Comparison of ENCODE assay signal across 8 cellular contexts in genomic region chr6:32118782-32119628, GRCh38. TPM values are rescaled to one million over a fixed set of nuclear protein-coding genes. Genes with fewer than 3 reads are reported as not detected.
DNase-seq lines count a peak whose midpoint lies in the region; ATAC-seq, FAIRE-seq and TF ChIP-seq lines count a peak whose summit lies in the region.

No MANE protein-coding gene starts in this region.

- H3K27me3 ChIP-seq in breast epithelium (no peaks in the 10 kb centered on the region), small intestine (ENCODE audit: control insufficient read depth in 2 of 2, insufficient read depth in 2 of 2, low read length in 2 of 2) (no peaks in the 10 kb centered on the region)

- peaks cover 11% of the 10 kb centered on the region for H3K36me3 ChIP-seq in breast epithelium
- H3K36me3 ChIP-seq in small intestine (ENCODE audit: control insufficient read depth in 2 of 2, insufficient read depth in 2 of 2, low read length in 2 of 2), result peaks cover 12 to 21% of the 10 kb centered on the region in 2 donors

- no peaks in the 10 kb centered on the region for H3K9me3 ChIP-seq in breast epithelium
- no peaks in the 10 kb centered on the region for H3K9me3 ChIP-seq in small intestine (ENCODE audit: control insufficient read depth, low read depth)

- intact Hi-C loops in breast epithelium (cut with DNase I; ENCODE audit: low total_unique reads), result no loop called here

- peak; percentile 81 for DNase-seq in GM20000 (ENCODE audit: low spot score)
- peak; percentile 76 for DNase-seq in NCI-H226
- DNase-seq in activated CD4-positive, CD25-positive, alpha-beta regulatory T cell (lab: John Stamatoyannopoulos, UW), result peak; percentile 35 to 49 (median 42)
- DNase-seq in breast epithelium (ENCODE audit: low spot score in 2 of 2), result peak; percentile 77 to 91
- DNase-seq in iris pigment epithelial cell (ENCODE audit: low read depth), result peak; percentile 88
- peak; percentile 83 for DNase-seq in small intestine

- peak; percentile 48 for FAIRE-seq in A204.1 (lab: Jason Lieb, UNC)
- FAIRE-seq in small intestine (lab: Jason Lieb, UNC), result no peak

- peak; percentile 90 for TF ChIP-seq CTCF in GM20000 (IDR thresholded peaks at IDR 0.05; ENCODE audit: extremely low read depth, missing control alignments)
- peak; percentile 67 to 84 (median 83) for TF ChIP-seq CTCF in breast epithelium (IDR thresholded peaks at IDR 0.05)

- peak overlapping the region; percentile 16 to 25 for H3K27ac ChIP-seq in breast epithelium
- H3K27ac ChIP-seq in small intestine (ENCODE audit: low read depth in 1 of 2, low read length in 1 of 2), result peak overlapping the region; percentile 50 to 80

- H3K4me3 ChIP-seq in breast epithelium (no peak overlapping the region), small intestine (ENCODE audit: low read depth in 1 of 2, low read length in 2 of 2) (peak overlapping the region in 1 of 2 donors; percentile 8)

- no peak for TF ChIP-seq POLR2A in breast epithelium (IDR thresholded peaks at IDR 0.05)

- H3K4me1 ChIP-seq in breast epithelium, result peaks cover 0 to 4% of the 10 kb centered on the region in 2 donors
- no peaks in the 10 kb centered on the region for H3K4me1 ChIP-seq in small intestine (ENCODE audit: control insufficient read depth in 2 of 2, insufficient read depth in 1 of 2, low read depth in 1 of 2, low read length in 1 of 2)

- ATAC-seq in GM21528 (IDR thresholded peaks at IDR 0.05; ENCODE audit: low FRiP score, unreplicated experiment), result no peak

- 6 to 16% (median 16%) methylated on average over 17 of the region's 17 CpGs for WGBS in small intestine, 3 donors

RNA-seq across cellular contexts. Expression of gene ATF6B, which starts 9.0 kb away (rescaled TPM):
- total RNA-seq in breast epithelium, result 10 to 100 TPM; 37.0 to 44.8 (median 43.6) TPM
- polyA plus RNA-seq in small intestine, result 10 to 100 TPM; 15.4 to 70.6 (median 21.0) TPM

RNA-seq across cellular contexts. Expression of gene TNXB, which starts 9.9 kb away (rescaled TPM):
- total RNA-seq in breast epithelium, result 100 to 1,000 TPM in 1 of 3 donors, 10 to 100 TPM in 2; 32.9 to 109 (median 89.8) TPM
- polyA plus RNA-seq in small intestine, result 10 to 100 TPM in 1 of 3 donors, 1 to 10 TPM in 2; 1.8 to 38.7 (median 2.4) TPM

RNA-seq across cellular contexts. Expression of gene FKBPL, which starts 11.1 kb away (rescaled TPM):
- total RNA-seq in breast epithelium, result 1 to 10 TPM; 2.6 to 4.1 (median 2.7) TPM
- 1 to 10 TPM; 4.6 to 9.7 (median 9.4) TPM for polyA plus RNA-seq in small intestine

RNA-seq across cellular contexts. Expression of gene PRRT1, which starts 32.7 kb away (rescaled TPM):
- 1 to 10 TPM in 2 of 3 donors, under 1 TPM in 1; 0.48 to 2.8 (median 1.3) TPM for total RNA-seq in breast epithelium
- 1 to 10 TPM in 2 of 3 donors, not detected in 1; 1.4 to 4.6 TPM for polyA plus RNA-seq in small intestine

RNA-seq across cellular contexts. Expression of gene PPT2, which starts 34.9 kb away (rescaled TPM):
- total RNA-seq in breast epithelium, result 10 to 100 TPM; 18.4 to 59.6 (median 28.5) TPM
- 10 to 100 TPM in 1 of 3 donors, 1 to 10 TPM in 2; 3.1 to 16.2 (median 4.3) TPM for polyA plus RNA-seq in small intestine
